9 cellular contexts compared by ENCODE assay signal in genomic region chr2:19360881-19361321, GRCh38. TPM values are rescaled to one million over a fixed set of nuclear protein-coding genes. Genes with fewer than 3 reads are reported as not detected.
DNase-seq lines count a peak whose midpoint lies in the region; ATAC-seq and TF ChIP-seq lines count a peak whose summit lies in the region.
"Had no signal": no experiment of that assay in that cellular context is flagged by ENCODE, and none has a peak within 500 bp of the region (broad histone marks: within the 10 kb centered on the region; RNA-seq: fewer than 3 reads in every experiment).

No MANE protein-coding gene starts in this region.

- H3K9me3 ChIP-seq in mesenchymal stem cell (ENCODE audit: control insufficient read depth, low read length), result no peaks in the 10 kb centered on the region
- H3K9me3 ChIP-seq in suprapubic skin, result no peaks in the 10 kb centered on the region

- no peak overlapping the region for H2BK12ac ChIP-seq in mesenchymal stem cell (ENCODE audit: low read length in 2 of 2)

- WGBS in mesenchymal stem cell, result 58% methylated on average over 18 of the region's 18 CpGs
- 57% methylated on average over 17 of the region's 18 CpGs for WGBS in suprapubic skin

- CTCF ChIA-PET in activated naive CD4-positive, alpha-beta T cell treated with anti-CD3 and anti-CD28 coated beads for 36 hours (lab: Charles Lee), result interaction anchor here (1.2 to 5.3 kb wide), 3 partner anchors 9 to 15 kb away, joined by 4 to 42 read pairs (median 4); no protein-coding TSS in a partner anchor

- peaks cover 2% of the 10 kb centered on the region for H3K79me1 ChIP-seq in mesenchymal stem cell (replicated peaks; ENCODE audit: low read length, poor library complexity, severe bottlenecking)

- no peaks in the 10 kb centered on the region for H3K36me3 Mint-ChIP-seq in activated naive CD4-positive, alpha-beta T cell treated with anti-CD3 and anti-CD28 coated beads for 36 hours (ENCODE audit: low read depth)
- peaks cover 12% of the 10 kb centered on the region for H3K36me3 Mint-ChIP-seq in central memory CD8-positive, alpha-beta T cell (ENCODE audit: insufficient read depth)

- H2AFZ ChIP-seq in mesenchymal stem cell (ENCODE audit: low read depth, low read length), result no peak overlapping the region

- no peak overlapping the region for H4K8ac ChIP-seq in mesenchymal stem cell (ENCODE audit: low read length)

- H3K4me1 Mint-ChIP-seq in activated naive CD4-positive, alpha-beta T cell treated with anti-CD3 and anti-CD28 coated beads for 36 hours (ENCODE audit: low read depth), result peaks cover 46% of the 10 kb centered on the region
- peaks cover 56% of the 10 kb centered on the region for H3K4me1 Mint-ChIP-seq in central memory CD8-positive, alpha-beta T cell

- no peaks in the 10 kb centered on the region for H3K36me3 ChIP-seq in mesenchymal stem cell (ENCODE audit: control insufficient read depth in 1 of 2, insufficient read depth in 2 of 2, low read depth in 1 of 2, low read length in 2 of 2)
- no peaks in the 10 kb centered on the region for H3K36me3 ChIP-seq in suprapubic skin

- no peak for ATAC-seq in central memory CD8-positive, alpha-beta T cell (replicated peaks; ENCODE audit: extremely low read depth, poor library complexity, severe bottlenecking)

- peak overlapping the region; percentile 88 for H3K9ac ChIP-seq in mesenchymal stem cell (ENCODE audit: low read length)

- peak overlapping the region; percentile 92 for H3K4me3 Mint-ChIP-seq in activated naive CD4-positive, alpha-beta T cell treated with anti-CD3 and anti-CD28 coated beads for 36 hours
- H3K4me3 Mint-ChIP-seq in central memory CD8-positive, alpha-beta T cell, result peak overlapping the region; percentile 95

- no peak overlapping the region for H2BK5ac ChIP-seq in mesenchymal stem cell (ENCODE audit: low read depth, low read length, poor library complexity, severe bottlenecking)

- intact Hi-C loops in activated naive CD4-positive, alpha-beta T cell treated with anti-CD3 and anti-CD28 coated beads for 36 hours (cut with micrococcal nuclease), result loop anchor here (5.0 to 10.0 kb wide), 4 partner anchors 126 to 799 kb away; partner anchors contain the start of gene RDH14

- no peak overlapping the region for H3K23ac ChIP-seq in mesenchymal stem cell (ENCODE audit: low read length in 2 of 2)

- H2BK120ac ChIP-seq in mesenchymal stem cell (ENCODE audit: low read depth, low read length), result no peak overlapping the region

- no peak overlapping the region for H3K14ac ChIP-seq in mesenchymal stem cell (ENCODE audit: low read length in 2 of 2)

- no peak overlapping the region for H3K27ac Mint-ChIP-seq in activated naive CD4-positive, alpha-beta T cell treated with anti-CD3 and anti-CD28 coated beads for 36 hours
- H3K27ac Mint-ChIP-seq in central memory CD8-positive, alpha-beta T cell (ENCODE audit: low read depth), result peak overlapping the region; percentile 88

- H3K4me1 ChIP-seq in mesenchymal stem cell (ENCODE audit: control insufficient read depth, insufficient read depth, low read depth, low read length), result peaks cover 32% of the 10 kb centered on the region
- peaks cover 52% of the 10 kb centered on the region for H3K4me1 ChIP-seq in suprapubic skin

- H3K4me3 ChIP-seq in mesenchymal stem cell (ENCODE audit: insufficient read depth in 1 of 2, low read depth in 1 of 2, low read length in 2 of 2) (peak overlapping the region in 1 of 2 experiments; percentile 88), suprapubic skin (peak overlapping the region; percentile 54)

- peaks cover 74% of the 10 kb centered on the region for H3K27me3 Mint-ChIP-seq in activated naive CD4-positive, alpha-beta T cell treated with anti-CD3 and anti-CD28 coated beads for 36 hours (ENCODE audit: low read depth)
- H3K27me3 Mint-ChIP-seq in central memory CD8-positive, alpha-beta T cell, result peaks cover 57% of the 10 kb centered on the region

- no peak overlapping the region for H2AK5ac ChIP-seq in mesenchymal stem cell (ENCODE audit: low read length, severe bottlenecking)

- H4K91ac ChIP-seq in mesenchymal stem cell (ENCODE audit: low read length), result no peak overlapping the region

- H3K27ac ChIP-seq in mesenchymal stem cell (ENCODE audit: low read length, poor library complexity, severe bottlenecking) (no peak overlapping the region), suprapubic skin (no peak overlapping the region)

- H3K4me2 ChIP-seq in mesenchymal stem cell (ENCODE audit: low read length, poor library complexity, severe bottlenecking), result peak overlapping the region; percentile 97

- no peak overlapping the region for H3K4ac ChIP-seq in mesenchymal stem cell (ENCODE audit: low read depth in 1 of 2, low read length in 2 of 2)

- no peak for TF ChIP-seq POLR2A in suprapubic skin (IDR thresholded peaks at IDR 0.05)

- H3K9me3 Mint-ChIP-seq in activated naive CD4-positive, alpha-beta T cell treated with anti-CD3 and anti-CD28 coated beads for 36 hours, result no peaks in the 10 kb centered on the region
- H3K9me3 Mint-ChIP-seq in central memory CD8-positive, alpha-beta T cell, result no peaks in the 10 kb centered on the region

- no peak overlapping the region for H3K18ac ChIP-seq in mesenchymal stem cell (ENCODE audit: low read depth in 1 of 2, low read length in 2 of 2)

- H3K27me3 ChIP-seq in mesenchymal stem cell (ENCODE audit: control insufficient read depth in 1 of 2, insufficient read depth in 1 of 2, low read length in 2 of 2) (peaks cover 0 to 40% of the 10 kb centered on the region in 2 experiments), suprapubic skin (peaks cover 78% of the 10 kb centered on the region)

- no peak overlapping the region for H2BK15ac ChIP-seq in mesenchymal stem cell (ENCODE audit: low read depth, poor library complexity, severe bottlenecking)

- DNase-seq in activated naive CD4-positive, alpha-beta T cell treated with anti-CD3 and anti-CD28 coated beads for 36 hours, result no peak
- DNase-seq in activated naive CD4-positive, alpha-beta T cell treated with Interleukin-2 at 50 U/mL for 16 hours, result no peak
- no peak for DNase-seq in central memory CD8-positive, alpha-beta T cell (ENCODE audit: low spot score in 2 of 2)
- no peak for DNase-seq in mesenchymal stem cell
- DNase-seq in suprapubic skin (ENCODE audit: low spot score in 2 of 2), result no peak
- DNase-seq in activated gamma-delta T cell treated with Interleukin-2 at 50 U/mL for 16 hours, result no peak
- no peak for DNase-seq in hypothalamus (lab: John Stamatoyannopoulos, UW)
- no peak for DNase-seq in NCI-H446 treated with DMSO at 0.1 percent for 48 hours (lab: John Stamatoyannopoulos, UW)
- DNase-seq: activated CD4-positive, alpha-beta T cell treated with anti-CD3 and anti-CD28 coated beads, Interleukin-2, amount 50 U/mL, for 4 hours had no signal

- no peak for TF ChIP-seq EP300 in suprapubic skin (IDR thresholded peaks at IDR 0.05)

- TF ChIP-seq CTCF in suprapubic skin (IDR thresholded peaks at IDR 0.05), result no peak

RNA-seq across cellular contexts. Expression of gene OSR1, which starts 2.5 kb away (rescaled TPM):
- total RNA-seq in activated naive CD4-positive, alpha-beta T cell treated with anti-CD3 and anti-CD28 coated beads for 36 hours, result not detected
- 2.6 TPM for polyA plus RNA-seq in mesenchymal stem cell (2013, experiment 1 of 2)
- 2.7 TPM for polyA plus RNA-seq in mesenchymal stem cell (2013, experiment 2 of 2)
- total RNA-seq in suprapubic skin, result 10 to 100 TPM in 1 of 4 donors, 1 to 10 TPM in 3; 3.0 to 12.8 (median 5.6) TPM

Comparison
In these comparisons a context has a peak if more than half of its experiments do, and no peak if none do; other contexts are left out.
1. RNA of gene OSR1, which starts 2.5 kb away (total RNA-seq): 3.0 to 12.8 TPM in suprapubic skin; not detected in activated naive CD4-positive, alpha-beta T cell treated with anti-CD3 and anti-CD28 coated beads for 36 hours; every median in the first group is over 4 times any median in the second.